In the genomic region with DNA sequence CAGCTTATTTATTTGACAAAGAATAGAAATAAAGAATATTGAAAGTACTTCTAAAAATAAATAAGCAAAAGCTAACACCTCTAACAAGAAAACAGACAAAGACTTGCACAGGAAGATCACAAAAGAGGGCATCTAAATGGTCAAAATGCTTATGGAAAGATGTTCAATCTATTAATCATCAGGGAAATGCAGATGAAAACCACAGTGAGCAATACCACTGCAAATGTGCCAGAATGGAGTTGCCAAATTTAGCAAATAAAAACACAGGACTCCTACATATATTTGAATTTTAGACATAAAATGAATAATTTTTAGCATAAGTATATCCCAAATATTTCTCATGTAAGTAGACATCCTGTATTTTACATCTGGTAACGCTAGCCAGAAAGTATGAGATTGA, we compare ENCODE assay signal across 34 cellular contexts. TPM values are rescaled to one million over a fixed set of nuclear protein-coding genes. Genes with fewer than 3 reads are reported as not detected.
DNase-seq lines count a peak whose midpoint lies in the region; ATAC-seq, FAIRE-seq and TF ChIP-seq lines count a peak whose summit lies in the region.
"Had no signal": no experiment of that assay in that cellular context is flagged by ENCODE, and none has a peak within 500 bp of the region (broad histone marks: within the 10 kb centered on the region; RNA-seq: fewer than 3 reads in every experiment).

No MANE protein-coding gene starts in this region.

- H3K27ac ChIP-seq in PC-3 (ENCODE audit: low read length) (peak overlapping the region; percentile 45), keratinocyte (ENCODE audit: control insufficient read depth, insufficient read depth, low read length) (no peak overlapping the region), HepG2 (ENCODE audit: extremely low read length, insufficient read depth, low read length) (no peak overlapping the region), osteoblast (ENCODE audit: low read depth, low read length) (no peak overlapping the region)
- H3K27ac ChIP-seq: BLaER1 treated with 17β-estradiol and CSF1 and Interleukin-3, amounts not matched to agents 10 nM and 100 nM; body of pancreas; heart right ventricle; PC-9; stomach had no signal

- H3K27me3 ChIP-seq in PC-3 (ENCODE audit: low read length) (no peaks in the 10 kb centered on the region), keratinocyte (ENCODE audit: control insufficient read depth, extremely low read depth, insufficient read depth, low read length) (no peaks in the 10 kb centered on the region), HepG2 (ENCODE audit: control insufficient read depth in 1 of 2, insufficient read depth in 2 of 2, low read length in 2 of 2) (no peaks in the 10 kb centered on the region), osteoblast (ENCODE audit: insufficient read depth, low read length) (no peaks in the 10 kb centered on the region)
- H3K27me3 ChIP-seq: BLaER1 treated with 17β-estradiol and CSF1 and Interleukin-3, amounts not matched to agents 10 nM and 100 nM; body of pancreas; heart right ventricle; stomach had no signal

- H2AFZ ChIP-seq in PC-3 (ENCODE audit: low read length) = no peak overlapping the region
- H2AFZ ChIP-seq in keratinocyte (ENCODE audit: control insufficient read depth, low read length) = no peak overlapping the region
- no peak overlapping the region for H2AFZ ChIP-seq in HepG2 (ENCODE audit: low read length)
- no peak overlapping the region for H2AFZ ChIP-seq in osteoblast (ENCODE audit: low read length)
- H2AFZ ChIP-seq: PC-9 had no signal

- H3K9me2 ChIP-seq in PC-3 (replicated peaks; ENCODE audit: low read length) = no peaks in the 10 kb centered on the region

- H3K9ac ChIP-seq in PC-3 (ENCODE audit: low read length) = no peak overlapping the region
- H3K9ac ChIP-seq in keratinocyte (ENCODE audit: control insufficient read depth, extremely low read depth, insufficient read depth, low read length) = no peak overlapping the region
- H3K9ac ChIP-seq in HepG2 (ENCODE audit: insufficient read depth, low read depth, low read length) = no peak overlapping the region
- H3K9ac ChIP-seq: BLaER1 treated with 17β-estradiol and CSF1 and Interleukin-3, amounts not matched to agents 10 nM and 100 nM had no signal

- H3K79me2 ChIP-seq in PC-3 (ENCODE audit: low read length) (no peaks in the 10 kb centered on the region), keratinocyte (ENCODE audit: control insufficient read depth, insufficient read depth, low read length) (no peaks in the 10 kb centered on the region), HepG2 (ENCODE audit: insufficient read depth, low read length) (no peaks in the 10 kb centered on the region), osteoblast (ENCODE audit: insufficient read depth, low read length) (no peaks in the 10 kb centered on the region)

- no peaks in the 10 kb centered on the region for H4K20me1 ChIP-seq in PC-3 (ENCODE audit: low read length)
- H4K20me1 ChIP-seq in keratinocyte (ENCODE audit: control insufficient read depth, extremely low read depth, insufficient read depth, low read length) = no peaks in the 10 kb centered on the region
- no peaks in the 10 kb centered on the region for H4K20me1 ChIP-seq in HepG2 (ENCODE audit: insufficient read depth, low read length)
- H4K20me1 ChIP-seq in osteoblast (ENCODE audit: insufficient read depth, low read length) = no peaks in the 10 kb centered on the region
- H4K20me1 ChIP-seq: BLaER1 treated with 17β-estradiol and CSF1 and Interleukin-3, amounts not matched to agents 10 nM and 100 nM had no signal

- ATAC-seq in PC-3 (no peak; the same call in 1 of the 2 replicates), HepG2 (no peak)
- ATAC-seq: activated naive CD8-positive, alpha-beta T cell treated with anti-CD3 and anti-CD28 coated beads, Interleukin-2, amount 50 U/mL, for 24 hours; activated T-cell treated with anti-CD3 and anti-CD28 coated beads, Interleukin-2, amount 50 U/mL, for 72 hours; body of pancreas; heart right ventricle; right cardiac atrium; SK-N-SH treated with all-trans-retinoic acid at 6 μM for 48 hours; T-helper 17 cell had no signal

- POLR2A ChIA-PET in PC-3 (lab: Charles Lee; ENCODE audit: unreplicated experiment) = interaction anchor here (0.6 kb wide), 1 partner anchor 24 kb away, joined by 4 read pairs; no protein-coding TSS in a partner anchor
- POLR2A ChIA-PET in HepG2 (lab: Yijun Ruan, JAX) = no interaction called here

- dilution Hi-C loops in keratinocyte (cut with MboI; ENCODE audit: extremely low pct_ligation_motif_present, low sequenced_read_pairs) = no loop called here

- CTCF ChIA-PET in PC-3 (lab: Charles Lee) (no interaction called here), HepG2 (lab: Yijun Ruan, JAX; ENCODE audit: low intra/inter-chr PET ratio, low total read pairs) (no interaction called here)

- DNase-seq in ELR (ENCODE audit: low read depth) (peak; percentile 36), PC-3 (peak; percentile 41), epithelial cell of esophagus (ENCODE audit: low read depth) (peak; percentile 55), keratinocyte (ENCODE audit: low read depth, low spot score) (no peak), NCI-H2107 treated with DMSO at 0.1 percent for 48 hours (lab: John Stamatoyannopoulos, UW; ENCODE audit: unreplicated experiment) (no peak), HepG2 (ENCODE audit: low spot score) (no peak), osteoblast (ENCODE audit: insufficient read length, low spot score, missing footprints) (no peak), AG20443 (ENCODE audit: low spot score) (no peak)
- DNase-seq: activated CD4-positive, alpha-beta T cell treated with anti-CD3 and anti-CD28 coated beads, Interleukin-2, amount 50 U/mL, for 4 hours; activated naive CD4-positive, alpha-beta T cell; activated naive CD8-positive, alpha-beta T cell treated with anti-CD3 and anti-CD28 coated beads, Interleukin-2, amount 50 U/mL, for 24 hours; activated T-cell treated with anti-CD3 and anti-CD28 coated beads, Interleukin-2, amount 50 U/mL, for 72 hours; body of pancreas; DMS153; H7; heart right ventricle; IMR-90; kidney glomerular epithelial cell; NCI-H1092 treated with DMSO at 0.1 percent for 48 hours; NCI-H187; NCI-H524 treated with DMSO at 0.1 percent for 48 hours; PC-9; right cardiac atrium; Right ventricle myocardium superior; stimulated activated CD4-positive, alpha-beta T cell treated with anti-CD3 and anti-CD28 coated beads, Interleukin-12 subunit alpha, Interleukin-12 subunit beta, amount 100 ng/mL, for 4 hours; stimulated activated CD4-positive, alpha-beta T cell treated with anti-CD3 and anti-CD28 coated beads, Interleukin-2, amount 100 ng/mL, for 48 hours; stomach; T-helper 17 cell had no signal

- TF ChIP-seq POLR2A in HepG2 (IDR thresholded peaks at IDR 0.05; ENCODE audit: insufficient read depth in 1 of 2, low read depth in 2 of 2, low read length in 2 of 2) = no peak

- no peak for TF ChIP-seq EP300 in HepG2 (IDR thresholded peaks at IDR 0.05; ENCODE audit: low read depth in 2 of 2, low read length in 2 of 2)
- TF ChIP-seq EP300 in HepG2 (CRISPR knock-in tag; IDR thresholded peaks at IDR 0.05; ENCODE audit: borderline replicate concordance) = no peak

- no peaks in the 10 kb centered on the region for H3F3A ChIP-seq in PC-3 (ENCODE audit: low read length, unreplicated experiment)

- peak; percentile 29 for FAIRE-seq in keratinocyte (lab: Jason Lieb, UNC)
- FAIRE-seq in HepG2 (lab: Jason Lieb, UNC) = no peak
- FAIRE-seq: frontal cortex, GM12891, TTC549 had no signal

- H3K9me1 ChIP-seq in keratinocyte (ENCODE audit: control insufficient read depth, extremely low read depth, insufficient read depth, low read length) = no peaks in the 10 kb centered on the region

- H3K4me2 ChIP-seq in PC-3 (ENCODE audit: low read length) = no peak overlapping the region
- H3K4me2 ChIP-seq in keratinocyte (ENCODE audit: control insufficient read depth, extremely low read depth, insufficient read depth, low read depth, low read length) = no peak overlapping the region
- H3K4me2 ChIP-seq in HepG2 (ENCODE audit: low read depth, low read length) = no peak overlapping the region
- no peak overlapping the region for H3K4me2 ChIP-seq in osteoblast (ENCODE audit: insufficient read depth, low read length)
- H3K4me2 ChIP-seq: BLaER1 treated with 17β-estradiol and CSF1 and Interleukin-3, amounts not matched to agents 10 nM and 100 nM; PC-9 had no signal

- no peaks in the 10 kb centered on the region for H3K36me3 ChIP-seq in PC-3 (ENCODE audit: low read depth, low read length)
- no peaks in the 10 kb centered on the region for H3K36me3 ChIP-seq in keratinocyte (ENCODE audit: control insufficient read depth in 2 of 2, extremely low read depth in 1 of 2, insufficient read depth in 2 of 2, low read length in 2 of 2)
- H3K36me3 ChIP-seq in HepG2 (replicated peaks in 1 of 2; ENCODE audit: control insufficient read depth in 1 of 2, insufficient read depth in 2 of 2, low read length in 2 of 2) = no peaks in the 10 kb centered on the region
- no peaks in the 10 kb centered on the region for H3K36me3 ChIP-seq in osteoblast (ENCODE audit: insufficient read depth, low read length)
- H3K36me3 ChIP-seq: BLaER1 treated with 17β-estradiol and CSF1 and Interleukin-3, amounts not matched to agents 10 nM and 100 nM; heart right ventricle; stomach had no signal

- H3K4me1 ChIP-seq in PC-3 (ENCODE audit: insufficient read depth, low read length) = peaks cover 12% of the 10 kb centered on the region; the same call in 1 of the 2 replicates
- peaks cover 8% of the 10 kb centered on the region for H3K4me1 ChIP-seq in keratinocyte (ENCODE audit: control insufficient read depth, extremely low read depth, insufficient read depth, low read length)
- H3K4me1 ChIP-seq in HepG2 (ENCODE audit: insufficient read depth, low read length) = no peaks in the 10 kb centered on the region
- H3K4me1 ChIP-seq in osteoblast (ENCODE audit: insufficient read depth, low read length) = no peaks in the 10 kb centered on the region
- H3K4me1 ChIP-seq: body of pancreas, stomach had no signal

- in situ Hi-C loops in HepG2 (cut with HindIII; ENCODE audit: extremely low pct_ligation_motif_present, low pct_unique_long_range_greater_than_20kb) = no loop called here

- no peak for TF ChIP-seq RAD21 in HepG2 (CRISPR knock-in tag; IDR thresholded peaks at IDR 0.05)

- intact Hi-C loops in PC-3 (cut with micrococcal nuclease) = no loop called here
- intact Hi-C loops in HepG2 (cut with micrococcal nuclease; ENCODE audit: unreplicated experiment) = no loop called here

- H3K9me3 ChIP-seq in PC-3 (ENCODE audit: low read length) = no peaks in the 10 kb centered on the region
- no peaks in the 10 kb centered on the region for H3K9me3 ChIP-seq in keratinocyte (ENCODE audit: control insufficient read depth, low read depth, low read length)
- H3K9me3 ChIP-seq in HepG2 (ENCODE audit: low read length) = no peaks in the 10 kb centered on the region
- H3K9me3 ChIP-seq in osteoblast (ENCODE audit: low read depth, low read length) = no peaks in the 10 kb centered on the region
- H3K9me3 ChIP-seq: BLaER1 treated with 17β-estradiol and CSF1 and Interleukin-3, amounts not matched to agents 10 nM and 100 nM; body of pancreas; heart right ventricle; stomach had no signal

- H3K4me3 ChIP-seq in PC-3 (ENCODE audit: low read length) (no peak overlapping the region), epithelial cell of esophagus (ENCODE audit: low read length) (no peak overlapping the region), keratinocyte (ENCODE audit: control insufficient read depth in 2 of 3, extremely low read depth in 1 of 3, insufficient read depth in 2 of 3, low read depth in 1 of 3, low read length in 3 of 3) (no peak overlapping the region), HepG2 (replicated peaks in 1 of 3; ENCODE audit: insufficient read depth in 1 of 3, low read depth in 2 of 3, low read length in 3 of 3) (no peak overlapping the region), osteoblast (ENCODE audit: insufficient read depth, low read length) (no peak overlapping the region)
- H3K4me3 ChIP-seq: BLaER1 treated with 17β-estradiol and CSF1 and Interleukin-3, amounts not matched to agents 10 nM and 100 nM; body of pancreas; heart right ventricle; PC-9; stomach had no signal

- TF ChIP-seq CTCF in PC-3 (conservative IDR thresholded peaks at IDR 0.05; ENCODE audit: low read depth, low read length) (no peak), epithelial cell of esophagus (IDR thresholded peaks at IDR 0.05; ENCODE audit: insufficient read depth, low read depth, low read length, missing control alignments) (no peak), keratinocyte (optimal IDR thresholded peaks at IDR 0.05 in 1 of 3, IDR thresholded peaks at IDR 0.05 in 1 of 3, conservative IDR thresholded peaks at IDR 0.05 in 1 of 3; ENCODE audit: extremely low read depth in 1 of 3, insufficient read depth in 2 of 3, low read length in 3 of 3) (no peak), HepG2 (CRISPR knock-in tag; IDR thresholded peaks at IDR 0.05) (no peak), osteoblast (IDR thresholded peaks at IDR 0.05; ENCODE audit: extremely low read depth, low read depth, low read length) (no peak)

- WGBS in HepG2 (ENCODE audit: low lambda C conversion rate) = 4% methylated on average over 1 of the region's 1 CpG

- BruUV-seq in PC-3 (replicated peaks; lab: Mats Ljungman, UMichigan) (no TSS peak), HepG2 (replicated peaks; lab: Mats Ljungman, UMichigan) (no TSS peak)

RNA-seq across cellular contexts. Expression of a gene that starts 56.1 kb away (rescaled TPM):
- 32.3 and 33.5 TPM in 2 replicates for total RNA-seq in PC-3 (2014; rRNA removed)
- polyA plus RNA-seq in keratinocyte = 0.21 to 0.75 TPM (median 0.45 TPM) in 3 replicates
- 45.4 TPM for polyA plus RNA-seq in keratinocyte (2011; ENCODE audit: low read depth)
- 0.12 and 0.39 TPM in 2 replicates for polyA plus RNA-seq in keratinocyte (2011; cell fraction: cytosol; rRNA removed)
- 0.34 TPM in 1 of 2 replicates, not detected in the other for polyA plus RNA-seq in keratinocyte (2011; cell fraction: nucleus; rRNA removed)
- 0.34 and 27.5 TPM in 2 replicates for polyA plus RNA-seq in keratinocyte (2012; ENCODE audit: low replicate concordance)
- 1.6 to 1.8 TPM in 2 of 3 replicates, not detected in the other for polyA minus RNA-seq in keratinocyte
- polyA minus RNA-seq in keratinocyte (2011; cell fraction: cytosol; rRNA and poly(A)+ RNA removed) = not detected
- 1.1 and 1.9 TPM in 2 replicates for polyA minus RNA-seq in keratinocyte (2011; cell fraction: nucleus; rRNA and poly(A)+ RNA removed)
- 0.13 and 0.36 TPM in 2 replicates for total RNA-seq in HepG2 (2016; rRNA removed; fragmentation: Illumina TruSeq; extraction: Trizol)
- total RNA-seq in HepG2 (2016; cell fraction: cytosol; rRNA removed; fragmentation: Illumina TruSeq; extraction: Trizol; ENCODE audit: low read depth) = not detected in 2 replicates
- 0.22 and 0.25 TPM in 2 replicates for total RNA-seq in HepG2 (2016; cell fraction: insoluble cytoplasmic fraction; rRNA removed; fragmentation: Illumina TruSeq; extraction: Trizol)
- not detected in 2 replicates for total RNA-seq in HepG2 (2016; cell fraction: membrane; rRNA removed; fragmentation: Illumina TruSeq; extraction: Trizol)
- total RNA-seq in HepG2 (2016; cell fraction: nucleus; rRNA removed; fragmentation: Illumina TruSeq; extraction: Trizol) = not detected in 2 replicates
- 0.24 and 0.38 TPM in 2 replicates for polyA plus RNA-seq in HepG2 (2011; rRNA removed)
- 0.06 and 0.12 TPM in 2 replicates for polyA plus RNA-seq in HepG2 (2011; cell fraction: cytosol; rRNA removed)
- 0.21 and 0.23 TPM in 2 replicates for polyA plus RNA-seq in HepG2 (2011; cell fraction: nucleus; rRNA removed)
- 0.36 and 0.55 TPM in 2 replicates for polyA plus RNA-seq in HepG2 (2012)
- polyA plus RNA-seq in HepG2 (2016; cell fraction: cytosol; fragmentation: Illumina TruSeq; extraction: Trizol; ENCODE audit: low read depth) = 0.19 TPM in 1 of 2 replicates, not detected in the other
- 0.24 and 0.35 TPM in 2 replicates for polyA plus RNA-seq in HepG2 (2016; cell fraction: insoluble cytoplasmic fraction; fragmentation: Illumina TruSeq; extraction: Trizol; ENCODE audit: low read depth)
- polyA plus RNA-seq in HepG2 (2016; cell fraction: membrane; fragmentation: Illumina TruSeq; extraction: Trizol; ENCODE audit: low read depth) = 0.15 TPM in 1 of 2 replicates, not detected in the other
- not detected in 2 replicates for polyA plus RNA-seq in HepG2 (2016; cell fraction: nucleus; fragmentation: Illumina TruSeq; extraction: Trizol; ENCODE audit: insufficient read depth, low read depth)
- polyA minus RNA-seq in HepG2 (2011; rRNA and poly(A)+ RNA removed; ENCODE audit: low replicate concordance) = 0.32 and 0.77 TPM in 2 replicates
- polyA minus RNA-seq in HepG2 (2011; cell fraction: cytosol; rRNA and poly(A)+ RNA removed) = not detected in 2 replicates
- 0.75 TPM in 1 of 2 replicates, not detected in the other for polyA minus RNA-seq in HepG2 (2011; cell fraction: nucleus; rRNA and poly(A)+ RNA removed)
- total RNA-seq in osteoblast = under 0.01 TPM in 1 of 2 replicates, not detected in the other
- total RNA-seq: chondrocyte, IMR-90 had no signal
- polyA plus RNA-seq: IMR-90 had no signal

Comparison
In these comparisons a context has a peak if more than half of its experiments do, and no peak if none do; other contexts are left out.
1. DNase-seq: peak in ELR (single experiment), PC-3 (single experiment) and epithelial cell of esophagus (single experiment); none in keratinocyte (single experiment), NCI-H2107 treated with DMSO at 0.1 percent for 48 hours (single experiment), HepG2 (single experiment), osteoblast (single experiment) and AG20443 (single experiment).
2. RNA of a gene that starts 56.1 kb away (total RNA-seq): 32.3 to 33.5 TPM in PC-3; 0.13 to 0.36 TPM in HepG2 and under 0.01 TPM in osteoblast; every median in the first group is over 10 times any median in the second.